ENCODE assay signal across 11 cellular contexts in the genomic region with DNA sequence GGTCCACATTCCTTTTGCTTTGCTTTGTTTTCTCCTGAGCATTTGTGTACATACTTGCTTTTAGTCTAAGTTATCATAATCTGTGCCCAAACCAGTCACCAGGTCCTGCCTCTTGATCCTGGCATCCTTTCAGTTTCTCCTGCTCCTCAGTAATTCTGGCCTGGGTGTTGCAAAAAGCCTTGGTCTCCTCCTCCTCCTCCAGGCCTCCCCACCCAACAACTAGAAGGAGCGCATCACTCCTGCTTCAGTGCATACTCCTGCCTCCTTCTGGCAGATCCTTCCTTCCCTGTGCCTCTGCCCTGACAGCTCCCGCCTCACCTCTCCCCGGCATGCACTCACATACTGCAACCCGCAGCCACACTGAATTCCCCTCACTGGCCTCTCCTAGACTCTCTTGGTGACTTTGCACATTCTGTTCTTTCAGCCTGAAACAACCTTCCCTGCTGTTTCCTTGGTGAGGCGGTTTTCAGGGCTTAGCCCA. TPM values are rescaled to one million over a fixed set of nuclear protein-coding genes. Genes with fewer than 3 reads are reported as not detected.
DNase-seq lines count a peak whose midpoint lies in the region; ATAC-seq, FAIRE-seq and TF ChIP-seq lines count a peak whose summit lies in the region.
"Had no signal": no experiment of that assay in that cellular context is flagged by ENCODE, and none has a peak within 500 bp of the region (broad histone marks: within the 10 kb centered on the region; RNA-seq: fewer than 3 reads in every experiment).

No MANE protein-coding gene starts in this region.

- H3K4me3 Mint-ChIP-seq in chondrocyte (ENCODE audit: unreplicated experiment) (peak overlapping the region; percentile 26), natural killer cell (no peak overlapping the region)

- ATAC-seq in HG03565 (IDR thresholded peaks at IDR 0.05; ENCODE audit: unreplicated experiment), result no peak
- no peak for ATAC-seq in HG02870 (IDR thresholded peaks at IDR 0.05; ENCODE audit: unreplicated experiment)
- no peak for ATAC-seq in natural killer cell

- H3K4me3 ChIP-seq in HEK293 (ENCODE audit: low read depth, low read length) (no peak overlapping the region), kidney (ENCODE audit: low read length in 2 of 2) (peak overlapping the region in 1 of 2 donors; percentile 21), subcutaneous abdominal adipose tissue (ENCODE audit: low read depth in 1 of 5, low read length in 5 of 5) (peak overlapping the region; percentile 15 to 78 (median 34))

- no peaks in the 10 kb centered on the region for H3K4me1 ChIP-seq in HEK293 (ENCODE audit: control insufficient read depth, insufficient read depth, low read length)
- H3K4me1 ChIP-seq in kidney (ENCODE audit: control insufficient read depth in 1 of 2, insufficient read depth in 1 of 2, low read depth in 1 of 2, low read length in 2 of 2), result peaks cover 5 to 6% of the 10 kb centered on the region in 2 donors
- H3K4me1 ChIP-seq in subcutaneous abdominal adipose tissue (ENCODE audit: control insufficient read depth in 5 of 5, insufficient read depth in 5 of 5, low read length in 5 of 5), result peaks cover 12 to 69% (median 46%) of the 10 kb centered on the region in 5 donors

- H3K36me3 ChIP-seq in HEK293 (ENCODE audit: control insufficient read depth in 2 of 2, insufficient read depth in 1 of 2, low read length in 2 of 2), result no peaks in the 10 kb centered on the region
- H3K36me3 ChIP-seq in kidney (ENCODE audit: control insufficient read depth in 1 of 2, insufficient read depth in 2 of 2, low read length in 2 of 2), result no peaks in the 10 kb centered on the region
- H3K36me3 ChIP-seq in subcutaneous abdominal adipose tissue (ENCODE audit: control insufficient read depth in 5 of 5, insufficient read depth in 5 of 5, low read length in 5 of 5), result no peaks in the 10 kb centered on the region

- H3K9me3 Mint-ChIP-seq in chondrocyte (ENCODE audit: low read depth), result no peaks in the 10 kb centered on the region
- H3K9me3 Mint-ChIP-seq in natural killer cell, result no peaks in the 10 kb centered on the region

- no peak for FAIRE-seq in kidney (lab: Jason Lieb, UNC)
- FAIRE-seq: TTC549 had no signal

- 0 out of 2 replicates have a peak, but pooled peaks have one; percentile 24 for TF ChIP-seq CTCF in HEK293 (tag by site-specific recombination; IDR thresholded peaks at IDR 0.05)
- peak; percentile 53 for TF ChIP-seq CTCF in chondrocyte (IDR thresholded peaks at IDR 0.05)
- TF ChIP-seq CTCF in kidney (IDR thresholded peaks at IDR 0.05; ENCODE audit: borderline replicate concordance, extremely low read depth, insufficient read depth), result no peak
- no peak for TF ChIP-seq CTCF in natural killer cell (IDR thresholded peaks at IDR 0.05)

- POLR2A ChIA-PET in HEK293 (lab: Yijun Ruan, JAX), result interaction anchor here (1.5 kb wide), 1 partner anchor 12 kb away, joined by 8 read pairs; no protein-coding TSS in a partner anchor

- CTCF ChIA-PET in HEK293 (lab: Yijun Ruan, JAX), result interaction anchor here (0.7 to 1.5 kb wide), 5 partner anchors 9 to 121 kb away, joined by 3 to 5 read pairs (median 5); no protein-coding TSS in a partner anchor

- DNase-seq in chondrocyte (ENCODE audit: low spot score) (peak; percentile 51), kidney (no peak), T-helper 1 cell (no peak), natural killer cell (no peak)
- DNase-seq: NCI-H510A had no signal

- no peak overlapping the region for H3K27ac Mint-ChIP-seq in chondrocyte (ENCODE audit: unreplicated experiment)
- H3K27ac Mint-ChIP-seq in natural killer cell, result no peak overlapping the region
- H3K27ac Mint-ChIP-seq: activated naive CD8-positive, alpha-beta T cell had no signal

- peaks cover 36% of the 10 kb centered on the region for H3K4me1 Mint-ChIP-seq in chondrocyte (ENCODE audit: low read depth)
- H3K4me1 Mint-ChIP-seq in natural killer cell, result peaks cover 11 to 15% of the 10 kb centered on the region in 2 donors

- no peaks in the 10 kb centered on the region for H3K36me3 Mint-ChIP-seq in chondrocyte (ENCODE audit: low read depth)
- H3K36me3 Mint-ChIP-seq in natural killer cell, result no peaks in the 10 kb centered on the region
- H3K36me3 Mint-ChIP-seq: activated naive CD8-positive, alpha-beta T cell had no signal

- no peaks in the 10 kb centered on the region for H3K9me3 ChIP-seq in HEK293 (ENCODE audit: control insufficient read depth, insufficient read depth, low read depth, low read length)
- H3K9me3 ChIP-seq in kidney (ENCODE audit: control insufficient read depth in 1 of 2, low read length in 2 of 2), result no peaks in the 10 kb centered on the region
- no peaks in the 10 kb centered on the region for H3K9me3 ChIP-seq in subcutaneous abdominal adipose tissue (ENCODE audit: control insufficient read depth in 5 of 5, low read length in 5 of 5)

- H3K27me3 Mint-ChIP-seq in chondrocyte (ENCODE audit: low read depth), result no peaks in the 10 kb centered on the region
- H3K27me3 Mint-ChIP-seq in natural killer cell (ENCODE audit: low read depth in 2 of 2), result peaks cover 45 to 50% of the 10 kb centered on the region in 2 donors

- H3K27ac ChIP-seq in HEK293 (ENCODE audit: extremely low read depth, low read depth, low read length) (no peak overlapping the region), kidney (ENCODE audit: low read depth in 2 of 2, low read length in 2 of 2) (peak overlapping the region; percentile 32 to 65), subcutaneous abdominal adipose tissue (ENCODE audit: low read depth, low read length) (peak overlapping the region; percentile 33)

- H3K9ac ChIP-seq in kidney (ENCODE audit: low read length in 2 of 2) (no peak overlapping the region), subcutaneous abdominal adipose tissue (ENCODE audit: low read length in 5 of 5) (peak overlapping the region in 1 of 5 donors; percentile 4)

- intact Hi-C loops in kidney (cut with DNase I) (no loop called here), natural killer cell (cut with micrococcal nuclease) (no loop called here)

- H3K27me3 ChIP-seq in subcutaneous abdominal adipose tissue (ENCODE audit: control insufficient read depth in 5 of 5, insufficient read depth in 4 of 5, low read length in 5 of 5), result peaks cover 4 to 26% (median 21%) of the 10 kb centered on the region in 5 donors

TF ChIP-seq in HEK293, 187 proteins besides CTCF, POLR2A, EP300 and RAD21 (continues in another document):
- TF ChIP-seq SALL2 (tag by site-specific recombination; IDR thresholded peaks at IDR 0.05; ENCODE audit: borderline replicate concordance), result no peak
- no peak for TF ChIP-seq ZNF776 (tag by site-specific recombination; IDR thresholded peaks at IDR 0.05; ENCODE audit: borderline replicate concordance)
- no peak for TF ChIP-seq MYNN (tag by site-specific recombination; IDR thresholded peaks at IDR 0.05; ENCODE audit: borderline replicate concordance)
- no peak for TF ChIP-seq ZNF624 (tag by site-specific recombination; IDR thresholded peaks at IDR 0.05)
- TF ChIP-seq, protein P1, sequence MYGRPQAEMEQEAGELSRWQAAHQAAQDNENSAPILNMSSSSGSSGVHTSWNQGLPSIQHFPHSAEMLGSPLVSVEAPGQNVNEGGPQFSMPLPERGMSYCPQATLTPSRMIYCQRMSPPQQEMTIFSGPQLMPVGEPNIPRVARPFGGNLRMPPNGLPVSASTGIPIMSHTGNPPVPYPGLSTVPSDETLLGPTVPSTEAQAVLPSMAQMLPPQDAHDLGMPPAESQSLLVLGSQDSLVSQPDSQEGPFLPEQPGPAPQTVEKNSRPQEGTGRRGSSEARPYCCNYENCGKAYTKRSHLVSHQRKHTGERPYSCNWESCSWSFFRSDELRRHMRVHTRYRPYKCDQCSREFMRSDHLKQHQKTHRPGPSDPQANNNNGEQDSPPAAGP (tag by site-specific recombination; IDR thresholded peaks at IDR 0.05), result no peak
- TF ChIP-seq ZBTB20 (tag by site-specific recombination; IDR thresholded peaks at IDR 0.05), result no peak
- no peak for TF ChIP-seq ZNF157 (tag by site-specific recombination; IDR thresholded peaks at IDR 0.05)
- TF ChIP-seq, protein P2, sequence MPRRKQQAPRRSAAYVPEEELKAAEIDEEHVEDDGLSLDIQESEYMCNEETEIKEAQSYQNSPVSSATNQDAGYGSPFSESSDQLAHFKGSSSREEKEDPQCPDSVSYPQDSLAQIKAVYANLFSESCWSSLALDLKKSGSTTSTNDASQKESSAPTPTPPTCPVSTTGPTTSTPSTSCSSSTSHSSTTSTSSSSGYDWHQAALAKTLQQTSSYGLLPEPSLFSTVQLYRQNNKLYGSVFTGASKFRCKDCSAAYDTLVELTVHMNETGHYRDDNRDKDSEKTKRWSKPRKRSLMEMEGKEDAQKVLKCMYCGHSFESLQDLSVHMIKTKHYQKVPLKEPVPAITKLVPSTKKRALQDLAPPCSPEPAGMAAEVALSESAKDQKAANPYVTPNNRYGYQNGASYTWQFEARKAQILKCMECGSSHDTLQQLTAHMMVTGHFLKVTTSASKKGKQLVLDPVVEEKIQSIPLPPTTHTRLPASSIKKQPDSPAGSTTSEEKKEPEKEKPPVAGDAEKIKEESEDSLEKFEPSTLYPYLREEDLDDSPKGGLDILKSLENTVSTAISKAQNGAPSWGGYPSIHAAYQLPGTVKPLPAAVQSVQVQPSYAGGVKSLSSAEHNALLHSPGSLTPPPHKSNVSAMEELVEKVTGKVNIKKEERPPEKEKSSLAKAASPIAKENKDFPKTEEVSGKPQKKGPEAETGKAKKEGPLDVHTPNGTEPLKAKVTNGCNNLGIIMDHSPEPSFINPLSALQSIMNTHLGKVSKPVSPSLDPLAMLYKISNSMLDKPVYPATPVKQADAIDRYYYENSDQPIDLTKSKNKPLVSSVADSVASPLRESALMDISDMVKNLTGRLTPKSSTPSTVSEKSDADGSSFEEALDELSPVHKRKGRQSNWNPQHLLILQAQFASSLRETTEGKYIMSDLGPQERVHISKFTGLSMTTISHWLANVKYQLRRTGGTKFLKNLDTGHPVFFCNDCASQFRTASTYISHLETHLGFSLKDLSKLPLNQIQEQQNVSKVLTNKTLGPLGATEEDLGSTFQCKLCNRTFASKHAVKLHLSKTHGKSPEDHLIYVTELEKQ (tag by site-specific recombination; IDR thresholded peaks at IDR 0.05; ENCODE audit: borderline replicate concordance), result no peak

RNA-seq across cellular contexts. Expression of a gene that starts 2.3 kb away (rescaled TPM):
- total RNA-seq in chondrocyte (6.5 to 16.3 TPM (median 16.0 TPM) in 3 replicates), kidney (18.0 TPM), natural killer cell (under 1 TPM in 1 of 3 donors, not detected in 2; 0.12 TPM)
- polyA plus RNA-seq in kidney (ENCODE audit: insufficient read depth, low read depth, low replicate concordance), result 6.5 TPM

RNA-seq across cellular contexts. Expression of a gene that starts 34.4 kb away (rescaled TPM):
- total RNA-seq in chondrocyte (23.6 to 28.0 TPM (median 26.9 TPM) in 3 replicates), kidney (18.7 TPM), natural killer cell (10 to 100 TPM; 12.6 to 20.7 (median 15.8) TPM)
- polyA plus RNA-seq in kidney (ENCODE audit: insufficient read depth, low read depth, low replicate concordance), result 18.8 TPM

RNA-seq across cellular contexts. Expression of a gene that starts 58.2 kb away (rescaled TPM):
- total RNA-seq in chondrocyte (186 to 198 TPM (median 193 TPM) in 3 replicates), kidney (255 TPM), natural killer cell (100 to 1,000 TPM; 152 to 177 (median 177) TPM)
- 998 TPM for polyA plus RNA-seq in kidney (ENCODE audit: insufficient read depth, low read depth, low replicate concordance)

Comparison
In these comparisons a context has a peak if more than half of its experiments do, and no peak if none do; other contexts are left out.
1. CTCF ChIP-seq: peak in HEK293 (single experiment) and chondrocyte (single experiment); none in kidney (single experiment) and natural killer cell (single experiment).